In the genomic region with DNA sequence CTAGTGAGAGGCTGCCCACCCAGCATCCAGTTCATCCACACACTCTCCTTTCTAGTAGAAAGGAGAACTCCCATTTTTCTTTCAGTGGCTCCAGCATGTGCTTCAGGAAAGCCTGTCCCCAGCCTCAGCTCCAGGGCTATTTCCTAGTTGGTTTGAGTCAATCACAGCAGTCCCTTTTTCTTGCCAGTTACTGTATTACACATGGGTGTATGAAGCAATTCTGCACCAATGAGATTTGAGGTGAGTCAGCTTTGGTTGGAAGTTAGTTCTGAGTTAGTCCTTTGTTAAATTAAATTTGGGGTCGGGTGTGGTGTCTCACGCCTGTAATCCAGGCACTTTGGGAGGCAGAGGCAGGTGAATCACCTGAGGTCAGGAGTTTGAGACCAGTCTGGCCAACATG, we compare ENCODE assay signal across 12 cellular contexts. TPM values are rescaled to one million over a fixed set of nuclear protein-coding genes. Genes with fewer than 3 reads are reported as not detected.
DNase-seq lines count a peak whose midpoint lies in the region; FAIRE-seq and TF ChIP-seq lines count a peak whose summit lies in the region.
"Had no signal": no experiment of that assay in that cellular context is flagged by ENCODE, and none has a peak within 500 bp of the region (broad histone marks: within the 10 kb centered on the region; RNA-seq: fewer than 3 reads in every experiment).

No MANE protein-coding gene starts in this region.

- H3K36me3 ChIP-seq in BJ (ENCODE audit: control insufficient read depth, insufficient read depth, low read length) (peaks cover 2% of the 10 kb centered on the region; the same call in 1 of the 2 replicates), small intestine (ENCODE audit: control insufficient read depth in 2 of 2, insufficient read depth in 2 of 2, low read length in 2 of 2) (peaks cover 0 to 3% of the 10 kb centered on the region in 2 donors)

- H3K4me1 ChIP-seq in small intestine (ENCODE audit: control insufficient read depth in 2 of 2, insufficient read depth in 1 of 2, low read depth in 1 of 2, low read length in 1 of 2): no peaks in the 10 kb centered on the region

- H3K9me3 ChIP-seq in small intestine (ENCODE audit: control insufficient read depth, low read depth): no peaks in the 10 kb centered on the region

- POLR2A ChIA-PET in BJ (lab: Charles Lee): no interaction called here

- H3K27me3 ChIP-seq in BJ (ENCODE audit: control insufficient read depth, insufficient read depth, low read length) (no peaks in the 10 kb centered on the region), small intestine (ENCODE audit: control insufficient read depth in 2 of 2, insufficient read depth in 2 of 2, low read length in 2 of 2) (no peaks in the 10 kb centered on the region)

- FAIRE-seq in small intestine (lab: Jason Lieb, UNC) (no peak), frontal cortex (lab: Jason Lieb, UNC) (no peak)
- FAIRE-seq: G401.6 had no signal

- H3K4me3 ChIP-seq in BJ (ENCODE audit: low read depth, low read length) (no peak overlapping the region), astrocyte of the cerebellum (ENCODE audit: low read depth, low read length) (no peak overlapping the region), small intestine (ENCODE audit: low read depth in 1 of 2, low read length in 2 of 2) (no peak overlapping the region)

- no peak for TF ChIP-seq CTCF in BJ (IDR thresholded peaks at IDR 0.05; ENCODE audit: insufficient read depth, low read depth, low read length)
- TF ChIP-seq CTCF in astrocyte of the cerebellum (IDR thresholded peaks at IDR 0.05; ENCODE audit: low read depth, low read length, missing control alignments): no peak

- in situ Hi-C loops in astrocyte of the cerebellum (cut with HindIII; ENCODE audit: low sequenced_read_pairs): no loop called here

- H3K27ac ChIP-seq in small intestine (ENCODE audit: low read depth in 1 of 2, low read length in 1 of 2): no peak overlapping the region

- CTCF ChIA-PET in BJ (lab: Yijun Ruan, JAX): interaction anchor here (0.8 to 1.5 kb wide), 6 partner anchors 8 to 128 kb away, joined by 3 to 6 read pairs (median 4); no protein-coding TSS in a partner anchor

- WGBS in small intestine, 3 donors: 62 to 69% (median 64%) methylated on average over 2 of the region's 2 CpGs

- DNase-seq in BJ (ENCODE audit: low read depth) (peak; percentile 39), HT1080 (ENCODE audit: low read depth) (peak; percentile 94), astrocyte of the cerebellum (ENCODE audit: low read depth) (peak; percentile 60), islet precursor cell (peak; percentile 71), small intestine (no peak), frontal cortex (ENCODE audit: low spot score in 2 of 2) (no peak), NOMO-1 (lab: John Stamatoyannopoulos, UW; ENCODE audit: unreplicated experiment in 2 of 2) (no peak), cerebellum (ENCODE audit: low spot score) (no peak)
- DNase-seq: SHP77 had no signal

RNA-seq across cellular contexts. Expression of a gene that starts 24.8 kb away (rescaled TPM):
- polyA plus RNA-seq in BJ (2011; rRNA removed): 13.1 and 16.1 TPM in 2 replicates
- polyA minus RNA-seq in BJ (2011; rRNA and poly(A)+ RNA removed): 6.8 and 10.7 TPM in 2 replicates
- total RNA-seq in HT1080 (2014; rRNA removed; shearing (Covaris generic)): 8.6 and 10.1 TPM in 2 replicates
- 12.5 and 13.4 TPM in 2 replicates for polyA plus RNA-seq in HT1080 (2015; cell fraction: cytosol; rRNA removed)
- 17.0 and 21.2 TPM in 2 replicates for polyA plus RNA-seq in HT1080 (2015; cell fraction: nucleus; rRNA removed)
- polyA plus RNA-seq in small intestine: 1 to 10 TPM in 2 of 3 donors, under 1 TPM in 1; 0.89 to 9.7 (median 5.1) TPM
- total RNA-seq in frontal cortex: 9.8 TPM
- 5.0 TPM for total RNA-seq in cerebellum

RNA-seq across cellular contexts. Expression of a gene that starts 26.5 kb away (rescaled TPM):
- polyA plus RNA-seq in BJ (2011; rRNA removed) (not detected in 2 replicates), small intestine (not detected)
- not detected in 2 replicates for polyA minus RNA-seq in BJ (2011; rRNA and poly(A)+ RNA removed)
- total RNA-seq in HT1080 (2014; rRNA removed; shearing (Covaris generic)): not detected in 2 replicates
- not detected in 2 replicates for polyA plus RNA-seq in HT1080 (2015; cell fraction: cytosol; rRNA removed)
- not detected in 2 replicates for polyA plus RNA-seq in HT1080 (2015; cell fraction: nucleus; rRNA removed)
- total RNA-seq in frontal cortex (not detected), cerebellum (not detected)
- total RNA-seq: mononuclear cell, subcutaneous adipose tissue had no signal

RNA-seq across cellular contexts. Expression of a gene that starts 31.4 kb away (rescaled TPM):
- polyA plus RNA-seq in BJ (2011; rRNA removed) (9.1 and 10.6 TPM in 2 replicates), small intestine (10 to 100 TPM in 2 of 3 donors, 1 to 10 TPM in 1; 10.0 to 18.5 (median 15.2) TPM)
- 25.6 and 38.9 TPM in 2 replicates for polyA minus RNA-seq in BJ (2011; rRNA and poly(A)+ RNA removed)
- total RNA-seq in HT1080 (2014; rRNA removed; shearing (Covaris generic)): 20.7 and 23.7 TPM in 2 replicates
- 19.1 and 24.6 TPM in 2 replicates for polyA plus RNA-seq in HT1080 (2015; cell fraction: cytosol; rRNA removed)
- 15.9 TPM in 2 replicates for polyA plus RNA-seq in HT1080 (2015; cell fraction: nucleus; rRNA removed)
- total RNA-seq in frontal cortex (5.3 TPM), cerebellum (6.7 TPM)

RNA-seq across cellular contexts. Expression of a gene that starts 47.2 kb away (rescaled TPM):
- polyA plus RNA-seq in BJ (2011; rRNA removed) (8.1 and 14.9 TPM in 2 replicates), small intestine (10 to 100 TPM in 1 of 3 donors, 1 to 10 TPM in 2; 1.8 to 13.9 (median 3.2) TPM)
- polyA minus RNA-seq in BJ (2011; rRNA and poly(A)+ RNA removed): 7.9 and 15.0 TPM in 2 replicates
- 42.9 and 47.2 TPM in 2 replicates for total RNA-seq in HT1080 (2014; rRNA removed; shearing (Covaris generic))
- 23.8 and 27.7 TPM in 2 replicates for polyA plus RNA-seq in HT1080 (2015; cell fraction: cytosol; rRNA removed)
- 26.7 and 27.8 TPM in 2 replicates for polyA plus RNA-seq in HT1080 (2015; cell fraction: nucleus; rRNA removed)
- total RNA-seq in frontal cortex (19.2 TPM), cerebellum (14.2 TPM)

RNA-seq across cellular contexts. Expression of a gene that starts 52.7 kb away (rescaled TPM):
- not detected in 2 replicates for polyA plus RNA-seq in BJ (2011; rRNA removed)
- not detected in 2 replicates for polyA minus RNA-seq in BJ (2011; rRNA and poly(A)+ RNA removed)
- total RNA-seq in HT1080 (2014; rRNA removed; shearing (Covaris generic)): not detected in 2 replicates
- not detected in 2 replicates for polyA plus RNA-seq in HT1080 (2015; cell fraction: cytosol; rRNA removed)
- not detected in 2 replicates for polyA plus RNA-seq in HT1080 (2015; cell fraction: nucleus; rRNA removed)
- not detected for polyA plus RNA-seq in small intestine
- total RNA-seq in frontal cortex: under 0.01 TPM
- total RNA-seq in cerebellum: not detected
- total RNA-seq: subcutaneous adipose tissue had no signal

Comparison
In these comparisons a context has a peak if more than half of its experiments do, and no peak if none do; other contexts are left out.
1. DNase-seq: peak in BJ (single experiment), HT1080 (single experiment), astrocyte of the cerebellum (single experiment) and islet precursor cell (single experiment); none in small intestine (single experiment), frontal cortex (0 of 2), NOMO-1 (0 of 2) and cerebellum (single experiment).